13 cellular contexts compared by ENCODE assay signal in the genomic region with DNA sequence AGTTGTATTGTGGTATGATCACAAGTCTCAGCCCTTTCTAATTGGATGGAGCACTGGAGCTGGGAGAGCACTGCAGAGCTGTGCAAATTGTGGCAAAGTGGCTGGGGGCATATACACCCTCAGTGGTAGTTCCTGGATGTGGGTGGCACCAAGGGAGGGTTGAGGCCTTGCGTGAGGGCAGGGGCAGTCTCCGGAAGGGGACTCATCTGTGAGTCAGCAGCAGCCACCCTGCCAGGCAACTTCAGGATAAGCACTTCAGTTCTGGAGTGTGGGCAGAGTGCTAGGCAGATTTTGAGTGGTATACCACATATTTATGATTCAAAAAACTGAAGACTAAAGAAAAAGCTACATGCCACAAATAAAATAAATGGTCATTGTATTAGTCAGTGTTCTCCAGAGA.
DNase-seq lines count a peak whose midpoint lies in the region; ATAC-seq and TF ChIP-seq lines count a peak whose summit lies in the region.
"Had no signal": no experiment of that assay in that cellular context is flagged by ENCODE, and none has a peak within 500 bp of the region (broad histone marks: within the 10 kb centered on the region; RNA-seq: fewer than 3 reads in every experiment).

No MANE protein-coding gene starts in this region.

- peak overlapping the region; percentile 79 for H2AFZ ChIP-seq in IMR-90 (replicated peaks; ENCODE audit: low read length, poor library complexity)

- no peak overlapping the region for H3K4ac ChIP-seq in IMR-90 (ENCODE audit: low read depth, low read length)

- H2BK5ac ChIP-seq in IMR-90 (ENCODE audit: low read depth, low read length, poor library complexity, severe bottlenecking), result no peak overlapping the region

- H2BK20ac ChIP-seq in IMR-90 (ENCODE audit: low read depth, low read length), result no peak overlapping the region

- H3K56ac ChIP-seq in IMR-90 (ENCODE audit: extremely low read depth, insufficient read depth, low read length), result no peak overlapping the region

- H3K4me1 ChIP-seq in IMR-90 (ENCODE audit: control insufficient read depth, insufficient read depth, low read length), result no peaks in the 10 kb centered on the region

- whole genome bisulfite sequencing in IMR-90 (ENCODE audit: extremely low coverage in 2 of 2, insufficient read length in 1 of 2), 2 experiments, result no CpG with 5 or more reads among the region's 2 CpGs

- no peaks in the 10 kb centered on the region for H3K27me3 Mint-ChIP-seq in osteocyte (ENCODE audit: unreplicated experiment)

- CTCF ChIA-PET in IMR-90 (lab: Yijun Ruan, JAX), result no interaction called here

- H3K36me3 Mint-ChIP-seq in osteocyte (ENCODE audit: unreplicated experiment), result no peaks in the 10 kb centered on the region
- H3K36me3 Mint-ChIP-seq: activated naive CD4-positive, alpha-beta T cell treated with anti-CD3 and anti-CD28 coated beads, Interleukin-2, amount 50 U/mL, for 72 hours had no signal

- no peaks in the 10 kb centered on the region for H3K36me3 ChIP-seq in IMR-90 (ENCODE audit: control insufficient read depth, insufficient read depth, low read length)

- peak; percentile 5 for DNase-seq in NCI-H510A (lab: John Stamatoyannopoulos, UW)
- no peak for DNase-seq in NCI-H510A treated with DMSO at 0.1 percent for 48 hours (lab: John Stamatoyannopoulos, UW)
- peak; percentile 35 for DNase-seq in IMR-90
- peak; percentile 64 for DNase-seq in astrocyte of the hippocampus (ENCODE audit: low read depth, low spot score)
- no peak for DNase-seq in osteocyte (ENCODE audit: extremely low spot score, unreplicated experiment)
- no peak for DNase-seq in DMS79 (lab: John Stamatoyannopoulos, UW)
- no peak for DNase-seq in NCI-H1417 (lab: John Stamatoyannopoulos, UW)
- DNase-seq in coronary artery (ENCODE audit: low spot score), result no peak
- DNase-seq: 8988T; activated CD4-positive, CD25-positive, alpha-beta regulatory T cell treated with anti-CD3 and anti-CD28 coated beads, Interleukin-2, amount 50 U/mL, for 72 hours; Karpas-422; SHP77 had no signal

- in situ Hi-C loops in IMR-90 (cut with MboI; ENCODE audit: low sequenced_read_pairs), result no loop called here

- H4K8ac ChIP-seq in IMR-90 (ENCODE audit: low read depth in 2 of 2, low read length in 2 of 2), result no peak overlapping the region

- no peak overlapping the region for H3K4me2 ChIP-seq in IMR-90 (ENCODE audit: low read depth, low read length)

- H3K79me1 ChIP-seq in IMR-90 (ENCODE audit: low read depth in 1 of 2, low read length in 2 of 2), result no peaks in the 10 kb centered on the region

- H4K5ac ChIP-seq in IMR-90 (ENCODE audit: low read depth, low read length), result no peak overlapping the region

- H3K27ac ChIP-seq in IMR-90 (ENCODE audit: insufficient read depth, low read length) (no peak overlapping the region), coronary artery (no peak overlapping the region)

- H3K9me3 ChIP-seq in IMR-90 (ENCODE audit: control insufficient read depth, insufficient read depth, low read length), result no peaks in the 10 kb centered on the region

- ATAC-seq in IMR-90 (ENCODE audit: low read depth), result peak; percentile 73

- H3K18ac ChIP-seq in IMR-90 (ENCODE audit: low read depth, low read length), result no peak overlapping the region

- dilution Hi-C loops in IMR-90 (cut with HindIII; ENCODE audit: low sequenced_read_pairs, unreplicated experiment), result no loop called here

- H3K4me3 ChIP-seq in IMR-90 (ENCODE audit: insufficient read depth, low read depth, low read length), result no peak overlapping the region
- H3K4me3 ChIP-seq in coronary artery, result no peak overlapping the region

- no peaks in the 10 kb centered on the region for H4K20me1 ChIP-seq in IMR-90 (ENCODE audit: insufficient read depth, low read length)

- no peak overlapping the region for H4K91ac ChIP-seq in IMR-90 (ENCODE audit: insufficient read depth, low read depth, low read length)

- no peaks in the 10 kb centered on the region; the same call in 1 of the 2 replicates for H3K9me1 ChIP-seq in IMR-90 (ENCODE audit: insufficient read depth, low read length)

- H3K4me3 Mint-ChIP-seq in osteocyte (ENCODE audit: unreplicated experiment), result no peak overlapping the region

- H3K9ac ChIP-seq in IMR-90 (ENCODE audit: low read depth, low read length), result no peak overlapping the region

- no peak overlapping the region for H2AK9ac ChIP-seq in IMR-90 (replicated peaks; ENCODE audit: low read depth, low read length, poor library complexity)

- H3K23ac ChIP-seq in IMR-90 (ENCODE audit: low read depth, low read length), result no peak overlapping the region

- TF ChIP-seq CTCF in IMR-90 (conservative IDR thresholded peaks at IDR 0.05; ENCODE audit: low read depth, low read length) (no peak), osteocyte (IDR thresholded peaks at IDR 0.05) (no peak), coronary artery (IDR thresholded peaks at IDR 0.05) (no peak)

- H2BK15ac ChIP-seq in IMR-90 (ENCODE audit: low read depth, low read length), result no peak overlapping the region

- 0 out of 2 replicates have a peak overlapping the region, but pooled peaks have one; percentile 38 for H2BK120ac ChIP-seq in IMR-90 (ENCODE audit: low read depth, low read length)

- no peak overlapping the region for H3K14ac ChIP-seq in IMR-90 (replicated peaks; ENCODE audit: low read depth, low read length)

- POLR2A ChIA-PET in IMR-90 (lab: Charles Lee; ENCODE audit: unreplicated experiment), result no interaction called here

- H2AK5ac ChIP-seq in IMR-90 (ENCODE audit: low read depth, low read length), result no peak overlapping the region

- no peaks in the 10 kb centered on the region for H3K9me3 Mint-ChIP-seq in osteocyte (ENCODE audit: unreplicated experiment)

- BruUV-seq in IMR-90 (replicated peaks; lab: Mats Ljungman, UMichigan), result no TSS peak

- no peak for TF ChIP-seq RAD21 in IMR-90 (IDR thresholded peaks at IDR 0.05; ENCODE audit: low read length)

- peak overlapping the region; percentile 34 for H3K27ac Mint-ChIP-seq in osteocyte (ENCODE audit: unreplicated experiment)
- H3K27ac Mint-ChIP-seq: activated naive CD4-positive, alpha-beta T cell treated with anti-CD3 and anti-CD28 coated beads, Interleukin-2, amount 50 U/mL, for 72 hours had no signal

- intact Hi-C loops in IMR-90 (cut with micrococcal nuclease), result no loop called here

- peaks cover 12% of the 10 kb centered on the region for H3K4me1 Mint-ChIP-seq in osteocyte (ENCODE audit: unreplicated experiment)

- no peak for TF ChIP-seq POLR2A in IMR-90 (IDR thresholded peaks at IDR 0.05; ENCODE audit: low read depth, low read length)

- H3K27me3 ChIP-seq in IMR-90 (ENCODE audit: control insufficient read depth, insufficient read depth, low read length), result no peaks in the 10 kb centered on the region

TF ChIP-seq in IMR-90, 13 proteins besides CTCF, POLR2A, EP300 and RAD21:
- TF ChIP-seq MAFK (IDR thresholded peaks at IDR 0.05; ENCODE audit: low read depth, low read length), result no peak
TF ChIP-seq in IMR-90: peak in this region for 0.

Comparison
In these comparisons a context has a peak if more than half of its experiments do, and no peak if none do; other contexts are left out.
1. DNase-seq: peak in NCI-H510A (single experiment), IMR-90 (single experiment) and astrocyte of the hippocampus (single experiment); none in NCI-H510A treated with DMSO at 0.1 percent for 48 hours (single experiment), osteocyte (single experiment), DMS79 (single experiment), NCI-H1417 (0 of 3) and coronary artery (single experiment).